Comparison of ENCODE assay signal across 8 cellular contexts in the genomic region with DNA sequence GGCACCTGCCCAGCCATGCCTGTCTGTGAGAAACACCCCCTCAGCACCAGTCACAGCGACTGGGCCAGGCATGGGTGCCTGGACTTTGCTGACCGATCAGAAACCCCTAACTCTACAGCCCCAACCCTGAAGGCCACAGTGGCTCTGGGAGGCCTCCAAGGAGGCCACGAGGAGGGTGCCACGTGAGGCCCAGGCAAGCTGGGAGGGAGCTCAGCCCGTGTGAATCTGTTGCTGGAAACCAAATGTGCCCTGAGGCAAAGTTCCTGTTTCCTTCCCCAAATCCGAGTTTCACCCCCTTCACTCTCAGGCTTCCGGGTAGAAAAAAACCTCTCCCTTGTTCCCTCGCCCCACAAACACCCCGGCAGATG. TPM values are rescaled to one million over a fixed set of nuclear protein-coding genes. Genes with fewer than 3 reads are reported as not detected.
DNase-seq lines count a peak whose midpoint lies in the region; ATAC-seq and TF ChIP-seq lines count a peak whose summit lies in the region.

No MANE protein-coding gene starts in this region.

- H3K27ac Mint-ChIP-seq in immature natural killer cell: peak overlapping the region; percentile 37 to 88 (median 77)

- H3K9me3 Mint-ChIP-seq in immature natural killer cell: no peaks in the 10 kb centered on the region

- peaks cover 0 to 2% (median 0%) of the 10 kb centered on the region in 3 donors for H3K27me3 Mint-ChIP-seq in immature natural killer cell (ENCODE audit: low read depth in 3 of 3)

- peaks cover 45% of the 10 kb centered on the region for H3F3A ChIP-seq in PC-9 (ENCODE audit: insufficient read depth, low read depth)

- peaks cover 0 to 4% (median 0%) of the 10 kb centered on the region in 3 donors for H3K36me3 Mint-ChIP-seq in immature natural killer cell

- H3K4me2 ChIP-seq in PC-9: peak overlapping the region; percentile 87; the same call in 1 of the 2 replicates

- no peak overlapping the region for H2AFZ ChIP-seq in PC-9

- H3K4me3 ChIP-seq in PC-9 (no peak overlapping the region), gastrocnemius medialis (peak overlapping the region in 2 of 4 donors; percentile 54 to 61), thyroid gland (replicated peaks in 1 of 3) (no peak overlapping the region)

- H3K27ac ChIP-seq in PC-9 (no peak overlapping the region), gastrocnemius medialis (no peak overlapping the region), thyroid gland (no peak overlapping the region)

- H3K4me1 ChIP-seq in PC-9 (replicated peaks; ENCODE audit: insufficient read depth): peaks cover 4% of the 10 kb centered on the region
- H3K4me1 ChIP-seq in gastrocnemius medialis: no peaks in the 10 kb centered on the region
- peaks cover 4 to 5% of the 10 kb centered on the region in 2 donors for H3K4me1 ChIP-seq in thyroid gland

- ATAC-seq in GM21619 (IDR thresholded peaks at IDR 0.05; ENCODE audit: unreplicated experiment) (peak; percentile 9), gastrocnemius medialis (no peak)

- in situ Hi-C loops in gastrocnemius medialis (cut with MboI; ENCODE audit: low sequenced_read_pairs in 4 of 4): no loop called here

- no peaks in the 10 kb centered on the region for H3K36me3 ChIP-seq in PC-9 (ENCODE audit: low read depth)
- H3K36me3 ChIP-seq in gastrocnemius medialis: no peaks in the 10 kb centered on the region
- no peaks in the 10 kb centered on the region for H3K36me3 ChIP-seq in thyroid gland

- H3K79me2 ChIP-seq in PC-9 (ENCODE audit: low read depth): no peaks in the 10 kb centered on the region

- intact Hi-C loops in PC-9 (cut with micrococcal nuclease; ENCODE audit: unreplicated experiment): no loop called here
- intact Hi-C loops in gastrocnemius medialis (cut with DNase I; ENCODE audit: low total_unique reads): loop anchor here (5.0 kb wide), 1 partner anchor 35 kb away; a partner anchor contains a TSS
- intact Hi-C loops in thyroid gland (cut with DNase I): loop anchor here (10.0 kb wide), 1 partner anchor 212 kb away; a partner anchor contains a TSS

- H4K20me1 ChIP-seq in PC-9 (ENCODE audit: insufficient read depth): no peaks in the 10 kb centered on the region

- H3K27me3 ChIP-seq in PC-9 (ENCODE audit: insufficient read depth, low read depth): no peaks in the 10 kb centered on the region
- peaks cover 0 to 4% (median 0%) of the 10 kb centered on the region in 3 donors for H3K27me3 ChIP-seq in gastrocnemius medialis
- no peaks in the 10 kb centered on the region for H3K27me3 ChIP-seq in thyroid gland

- no TSS peak for BruUV-seq in PC-9 (replicated peaks; lab: Mats Ljungman, UMichigan)

- H3K9me3 ChIP-seq in PC-9 (ENCODE audit: insufficient read depth, low read depth): no peaks in the 10 kb centered on the region
- no peaks in the 10 kb centered on the region for H3K9me3 ChIP-seq in gastrocnemius medialis
- no peaks in the 10 kb centered on the region for H3K9me3 ChIP-seq in thyroid gland

- no peak for TF ChIP-seq POLR2A in gastrocnemius medialis (IDR thresholded peaks at IDR 0.05)
- no peak for TF ChIP-seq POLR2A in thyroid gland (IDR thresholded peaks at IDR 0.05)

- H3K4me3 Mint-ChIP-seq in immature natural killer cell: peak overlapping the region; percentile 79 to 87 (median 84)

- no peaks in the 10 kb centered on the region for H3K9me2 ChIP-seq in PC-9 (ENCODE audit: insufficient read depth)

- POLR2A ChIA-PET in PC-9 (lab: Charles Lee; ENCODE audit: unreplicated experiment): no interaction called here

- H3K4me1 Mint-ChIP-seq in immature natural killer cell: peaks cover 36 to 43% of the 10 kb centered on the region in 2 donors

- WGBS in thyroid gland, 2 donors: 74 to 82% methylated on average over 9 of the region's 9 CpGs

- no peak for TF ChIP-seq CTCF in PC-9 (conservative IDR thresholded peaks at IDR 0.05)
- no peak for TF ChIP-seq CTCF in gastrocnemius medialis (IDR thresholded peaks at IDR 0.05 in 4 of 5, conservative IDR thresholded peaks at IDR 0.05 in 1 of 5)
- TF ChIP-seq CTCF in thyroid gland (IDR thresholded peaks at IDR 0.05): no peak

- CTCF ChIA-PET in PC-9 (lab: Charles Lee): interaction anchor here (0.9 kb wide), 1 partner anchor 19 kb away, joined by 4 read pairs; no protein-coding TSS in a partner anchor

- DNase-seq in COLO668 (lab: John Stamatoyannopoulos, UW; ENCODE audit: unreplicated experiment): peak; percentile 36
- no peak for DNase-seq in PC-9
- DNase-seq in immature natural killer cell: no peak
- DNase-seq in T1000 (lab: John Stamatoyannopoulos, UW): no peak
- no peak for DNase-seq in gastrocnemius medialis
- no peak for DNase-seq in GOT3 (lab: John Stamatoyannopoulos, UW)
- DNase-seq in thyroid gland: no peak

RNA-seq across cellular contexts. Expression of a gene that starts 1.3 kb away (rescaled TPM):
- total RNA-seq in PC-9 (2021) (75.5 and 94.4 TPM in 2 replicates), gastrocnemius medialis (1 to 10 TPM; 5.4 to 8.8 (median 6.4) TPM), thyroid gland (10 to 100 TPM; 25.7 to 49.2 (median 36.3) TPM)
- polyA plus RNA-seq in immature natural killer cell: 10 to 100 TPM; 29.7 to 42.7 (median 38.6) TPM

RNA-seq across cellular contexts. Expression of a gene that starts 7.6 kb away (rescaled TPM):
- total RNA-seq in PC-9 (2021): 98.1 and 104 TPM in 2 replicates
- polyA plus RNA-seq in immature natural killer cell: 1 to 10 TPM in 2 of 3 donors, not detected in 1; 3.4 to 3.8 TPM
- total RNA-seq in gastrocnemius medialis: 1 to 10 TPM; 2.2 to 5.1 (median 3.6) TPM
- 1 to 10 TPM; 3.0 to 6.6 (median 3.5) TPM for total RNA-seq in thyroid gland

RNA-seq across cellular contexts. Expression of a gene that starts 27.9 kb away (rescaled TPM):
- total RNA-seq in PC-9 (2021): 270 and 275 TPM in 2 replicates
- 100 to 1,000 TPM; 204 to 258 (median 215) TPM for polyA plus RNA-seq in immature natural killer cell
- total RNA-seq in gastrocnemius medialis: 100 to 1,000 TPM; 242 to 432 (median 307) TPM
- 100 to 1,000 TPM; 222 to 310 (median 254) TPM for total RNA-seq in thyroid gland

RNA-seq across cellular contexts. Expression of a gene that starts 36.3 kb away (rescaled TPM):
- 125 and 175 TPM in 2 replicates for total RNA-seq in PC-9 (2021)
- polyA plus RNA-seq in immature natural killer cell: 100 to 1,000 TPM in 1 of 3 donors, 10 to 100 TPM in 2; 93.0 to 132 (median 93.3) TPM
- total RNA-seq in gastrocnemius medialis: 10 to 100 TPM; 13.4 to 24.5 (median 14.1) TPM
- total RNA-seq in thyroid gland: 100 to 1,000 TPM in 3 of 4 donors, 10 to 100 TPM in 1; 74.8 to 141 (median 121) TPM

Comparison
In these comparisons a context has a peak if more than half of its experiments do, and no peak if none do; other contexts are left out.
1. RNA of a gene that starts 7.6 kb away (total RNA-seq): 98.1 to 104 TPM in PC-9; 2.2 to 5.1 TPM in gastrocnemius medialis and 3.0 to 6.6 TPM in thyroid gland; every median in the first group is over 10 times any median in the second.